In the genomic region with DNA sequence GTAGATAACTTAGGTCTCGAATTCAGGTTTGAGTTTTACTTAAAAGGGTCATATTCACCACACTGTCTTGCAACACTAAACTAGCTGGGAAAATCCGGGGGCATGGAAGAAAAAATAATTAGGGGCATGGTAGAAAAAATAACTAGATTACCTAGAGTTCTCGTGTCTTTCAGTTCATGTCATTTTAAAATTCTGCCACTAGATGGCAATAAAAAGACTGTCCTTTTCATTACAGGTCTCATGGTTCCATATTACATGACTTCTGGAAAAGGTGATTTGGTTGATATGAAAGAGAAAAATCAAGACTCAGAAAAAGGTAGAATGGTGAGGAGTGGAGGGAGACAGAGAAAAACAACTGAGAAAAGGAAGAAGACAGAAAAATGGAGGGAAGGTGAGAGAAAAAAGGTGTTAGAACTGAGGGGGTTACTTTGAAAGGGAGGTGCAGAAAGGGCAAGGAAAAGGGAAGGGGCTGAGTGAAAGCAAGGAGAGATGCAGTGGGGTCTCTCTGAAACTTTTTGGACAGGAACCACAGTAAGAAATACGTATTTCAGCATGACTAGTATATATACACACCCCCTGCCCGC, we compare ENCODE assay signal across 8 cellular contexts.
DNase-seq lines count a peak whose midpoint lies in the region; ATAC-seq, FAIRE-seq and TF ChIP-seq lines count a peak whose summit lies in the region.

No MANE protein-coding gene starts in this region.

- H3K4me1 ChIP-seq in Panc1 (ENCODE audit: control insufficient read depth, insufficient read depth, low read length) (no peaks in the 10 kb centered on the region; the same call in 1 of the 2 replicates), endothelial cell of umbilical vein (ENCODE audit: control insufficient read depth, extremely low read depth, insufficient read depth, low read length) (peaks cover 4% of the 10 kb centered on the region)

- TF ChIP-seq CTCF in CD14-positive monocyte (IDR thresholded peaks at IDR 0.05) (peak; percentile 79), Panc1 (IDR thresholded peaks at IDR 0.05) (peak; percentile 56; the same call in 1 of the 2 replicates), endothelial cell of umbilical vein (IDR thresholded peaks at IDR 0.05; ENCODE audit: extremely low read depth in 1 of 2, insufficient read depth in 1 of 2, low read depth in 1 of 2, low read length in 2 of 2) (peak; percentile 27 to 37)

- H3K79me2 ChIP-seq in endothelial cell of umbilical vein (ENCODE audit: control insufficient read depth, insufficient read depth, low read length): peaks cover 6% of the 10 kb centered on the region

- H3K4me2 ChIP-seq in endothelial cell of umbilical vein (ENCODE audit: insufficient read depth, low read length): no peak overlapping the region

- H3K27me3 ChIP-seq in Panc1 (ENCODE audit: control insufficient read depth, insufficient read depth, low read length): no peaks in the 10 kb centered on the region
- H3K27me3 ChIP-seq in endothelial cell of umbilical vein (ENCODE audit: control insufficient read depth in 2 of 2, insufficient read depth in 2 of 2, low read length in 2 of 2): no peaks in the 10 kb centered on the region

- BruUV-seq in Panc1 (replicated peaks; lab: Mats Ljungman, UMichigan): no TSS peak
- BruUV-seq in endothelial cell of umbilical vein (replicated peaks; lab: Mats Ljungman, UMichigan): no TSS peak

- H3K36me3 Mint-ChIP-seq in CD14-positive monocyte: no peaks in the 10 kb centered on the region
- peaks cover 0 to 14% (median 0%) of the 10 kb centered on the region in 3 donors for H3K36me3 Mint-ChIP-seq in naive thymus-derived CD8-positive, alpha-beta T cell

- no peak for DNase-seq in CD14-positive monocyte (ENCODE audit: low spot score)
- no peak for DNase-seq in Panc1 (ENCODE audit: low read depth, low spot score)
- DNase-seq in endothelial cell of umbilical vein (ENCODE audit: low read depth, low spot score): peak; percentile 55
- peak in 3 of 10 donors; percentile 57 to 61 (median 59) for DNase-seq in naive thymus-derived CD8-positive, alpha-beta T cell
- no peak for DNase-seq in NCI-H510A (lab: John Stamatoyannopoulos, UW)

- no peaks in the 10 kb centered on the region for H3K9me1 ChIP-seq in endothelial cell of umbilical vein (replicated peaks; ENCODE audit: control insufficient read depth, extremely low read depth, insufficient read depth, low read length)

- peak; percentile 65 for ATAC-seq in GM18517 (IDR thresholded peaks at IDR 0.05; ENCODE audit: unreplicated experiment)
- peak; percentile 56 for ATAC-seq in HG03460 (IDR thresholded peaks at IDR 0.05; ENCODE audit: unreplicated experiment)
- ATAC-seq in Panc1: no peak
- peak; percentile 50 to 62 for ATAC-seq in naive thymus-derived CD8-positive, alpha-beta T cell
- no peak for ATAC-seq in HG02970 (IDR thresholded peaks at IDR 0.05; ENCODE audit: low FRiP score, unreplicated experiment)

- H2AFZ ChIP-seq in endothelial cell of umbilical vein (ENCODE audit: low read depth, low read length): no peak overlapping the region

- H3K27ac ChIP-seq in Panc1 (ENCODE audit: low read length) (no peak overlapping the region), endothelial cell of umbilical vein (ENCODE audit: insufficient read depth, low read depth, low read length) (no peak overlapping the region)

- H3K4me1 Mint-ChIP-seq in CD14-positive monocyte: no peaks in the 10 kb centered on the region
- peaks cover 30 to 61% (median 54%) of the 10 kb centered on the region in 4 donors for H3K4me1 Mint-ChIP-seq in naive thymus-derived CD8-positive, alpha-beta T cell

- CTCF ChIA-PET in Panc1 (lab: Charles Lee): no interaction called here
- CTCF ChIA-PET in endothelial cell of umbilical vein (lab: Charles Lee): interaction anchor here (0.7 to 6.0 kb wide), 17 partner anchors 10 to 1423 kb away, joined by 3 to 89 read pairs (median 4); a partner anchor contains a TSS

- no peaks in the 10 kb centered on the region for H3K9me3 ChIP-seq in Panc1 (ENCODE audit: control insufficient read depth, insufficient read depth, low read depth, low read length)
- no peaks in the 10 kb centered on the region for H3K9me3 ChIP-seq in endothelial cell of umbilical vein (replicated peaks; ENCODE audit: control insufficient read depth, insufficient read depth, low read length)

- H3K4me3 ChIP-seq in Panc1 (ENCODE audit: low read depth in 2 of 2, low read length in 2 of 2) (no peak overlapping the region), endothelial cell of umbilical vein (replicated peaks in 1 of 3; ENCODE audit: insufficient read depth in 1 of 3, low read depth in 1 of 3, low read length in 3 of 3) (no peak overlapping the region)

- H3K27ac Mint-ChIP-seq in CD14-positive monocyte: no peak overlapping the region
- H3K27ac Mint-ChIP-seq in naive thymus-derived CD8-positive, alpha-beta T cell: no peak overlapping the region

- no peaks in the 10 kb centered on the region for H3K27me3 Mint-ChIP-seq in CD14-positive monocyte (ENCODE audit: low read depth in 3 of 3)
- H3K27me3 Mint-ChIP-seq in naive thymus-derived CD8-positive, alpha-beta T cell: no peaks in the 10 kb centered on the region

- intact Hi-C loops in CD14-positive monocyte (cut with micrococcal nuclease): loop anchor here (5.0 to 10.0 kb wide), 2 partner anchors 1380 to 1382 kb away; no protein-coding TSS in a partner anchor
- intact Hi-C loops in Panc1 (cut with micrococcal nuclease; ENCODE audit: unreplicated experiment): loop anchor here (5.0 to 10.0 kb wide), 3 partner anchors 300 to 1382 kb away; a partner anchor contains a TSS
- intact Hi-C loops in endothelial cell of umbilical vein (cut with micrococcal nuclease): loop anchor here (1.0 to 10.0 kb wide), 7 partner anchors 80 to 1422 kb away; a partner anchor contains a TSS

- H4K20me1 ChIP-seq in endothelial cell of umbilical vein (replicated peaks; ENCODE audit: control insufficient read depth, extremely low read depth, insufficient read depth, low read length): no peaks in the 10 kb centered on the region

- H3K9ac ChIP-seq in endothelial cell of umbilical vein (replicated peaks; ENCODE audit: extremely low read depth, insufficient read depth, low read length): no peak overlapping the region

- POLR2A ChIA-PET in Panc1 (lab: Charles Lee): no interaction called here
- POLR2A ChIA-PET in endothelial cell of umbilical vein (lab: Charles Lee): no interaction called here
- POLR2A ChIA-PET in naive thymus-derived CD8-positive, alpha-beta T cell (lab: Charles Lee): interaction anchor here (0.7 to 2.0 kb wide), 5 partner anchors 15 to 1385 kb away, joined by 3 to 8 read pairs (median 6); a partner anchor contains a TSS

- dilution Hi-C loops in endothelial cell of umbilical vein (cut with MboI; ENCODE audit: extremely low pct_ligation_motif_present, low sequenced_read_pairs): no loop called here

- H3K36me3 ChIP-seq in Panc1 (ENCODE audit: control insufficient read depth, insufficient read depth, low read length) (no peaks in the 10 kb centered on the region; the same call in 1 of the 2 replicates), endothelial cell of umbilical vein (ENCODE audit: control insufficient read depth in 2 of 2, extremely low read depth in 1 of 2, insufficient read depth in 2 of 2, low read length in 2 of 2) (no peaks in the 10 kb centered on the region)

- peak; percentile 79 for FAIRE-seq in endothelial cell of umbilical vein (lab: Jason Lieb, UNC)

- no peak overlapping the region for H3K4me3 Mint-ChIP-seq in CD14-positive monocyte
- H3K4me3 Mint-ChIP-seq in naive thymus-derived CD8-positive, alpha-beta T cell: no peak overlapping the region

- no peaks in the 10 kb centered on the region for H3K9me3 Mint-ChIP-seq in CD14-positive monocyte
- no peaks in the 10 kb centered on the region for H3K9me3 Mint-ChIP-seq in naive thymus-derived CD8-positive, alpha-beta T cell

- in situ Hi-C loops in Panc1 (cut with HindIII; ENCODE audit: low pct_unique_long_range_greater_than_20kb, low sequenced_read_pairs): no loop called here

- no peak for TF ChIP-seq POLR2A in endothelial cell of umbilical vein (IDR thresholded peaks at IDR 0.05; ENCODE audit: low read depth, low read length)

TF ChIP-seq in endothelial cell of umbilical vein, 7 proteins besides CTCF, POLR2A, EP300 and RAD21:
- TF ChIP-seq FOS (IDR thresholded peaks at IDR 0.05; ENCODE audit: borderline replicate concordance, insufficient read depth, low read length): no peak
- TF ChIP-seq, protein P1, sequence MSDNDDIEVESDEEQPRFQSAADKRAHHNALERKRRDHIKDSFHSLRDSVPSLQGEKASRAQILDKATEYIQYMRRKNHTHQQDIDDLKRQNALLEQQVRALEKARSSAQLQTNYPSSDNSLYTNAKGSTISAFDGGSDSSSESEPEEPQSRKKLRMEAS (IDR thresholded peaks at IDR 0.05; ENCODE audit: insufficient read depth, insufficient read length): no peak
- no peak for TF ChIP-seq JUN (IDR thresholded peaks at IDR 0.05; ENCODE audit: borderline replicate concordance, insufficient read depth, insufficient read length, low read depth)
- no peak for TF ChIP-seq GATA2 (IDR thresholded peaks at IDR 0.05; ENCODE audit: insufficient read depth, insufficient read length, low read depth, low read length)
- no peak for TF ChIP-seq EZH2 (IDR thresholded peaks at IDR 0.05; ENCODE audit: borderline replicate concordance, low read depth, low read length, severe bottlenecking)
- TF ChIP-seq MYC (IDR thresholded peaks at IDR 0.05; ENCODE audit: low read depth, low read length): no peak
- no peak for TF ChIP-seq POLR2AphosphoS5 (IDR thresholded peaks at IDR 0.05; ENCODE audit: insufficient read depth, low read depth, low read length)

Comparison
In these comparisons a context has a peak if more than half of its experiments do, and no peak if none do; other contexts are left out.
1. ATAC-seq: peak in GM18517 (single experiment), HG03460 (single experiment) and naive thymus-derived CD8-positive, alpha-beta T cell (2 of 2); none in Panc1 (single experiment) and HG02970 (single experiment).
2. Peak in every context shown above with its lines, with median percentiles within 50 percentile points of each other: CTCF ChIP-seq.